In genomic region chr12:15584366-15585041, GRCh38 we compare ENCODE assay signal across 8 cellular contexts.
A peak's percentile ranks its signal among the peaks of the same experiment; 100 is the strongest.
DNase-seq lines count a peak whose midpoint lies in the region; ATAC-seq, FAIRE-seq and TF ChIP-seq lines count a peak whose summit lies in the region.

No MANE protein-coding gene starts in this region.

- FAIRE-seq in colon (lab: Jason Lieb, UNC), result peak; percentile 73

- no peak overlapping the region for H3K27ac ChIP-seq in OCI-LY1 (ENCODE audit: low read depth, low read length, poor library complexity, severe bottlenecking)

- H3K4me3 ChIP-seq in OCI-LY1 (ENCODE audit: low read depth, low read length, poor library complexity, severe bottlenecking), result no peak overlapping the region

- DNase-seq in activated naive CD4-positive, alpha-beta T cell treated with Interleukin-2 at 50 U/mL for 16 hours, result peak; percentile 7
- no peak for DNase-seq in activated naive CD4-positive, alpha-beta T cell (lab: John Stamatoyannopoulos, UW)
- DNase-seq in middle frontal gyrus (ENCODE audit: extremely low spot score, low spot score), result peak; percentile 65
- no peak for DNase-seq in ecto neural progenitor cell (ENCODE audit: low spot score)

- H3K36me3 ChIP-seq in OCI-LY1 (ENCODE audit: insufficient read depth, low read length), result no peaks in the 10 kb centered on the region

- no peaks in the 10 kb centered on the region for H3K27me3 ChIP-seq in OCI-LY1 (ENCODE audit: insufficient read depth, low read length)

- H3K9me2 ChIP-seq in OCI-LY1 (ENCODE audit: low read depth, low read length), result no peaks in the 10 kb centered on the region

- peak overlapping the region; percentile 66 for H2AFZ ChIP-seq in OCI-LY1 (ENCODE audit: low read length)

- no peaks in the 10 kb centered on the region for H4K20me1 ChIP-seq in OCI-LY1 (ENCODE audit: insufficient read depth, low read length)

- no peaks in the 10 kb centered on the region for H3K4me1 ChIP-seq in OCI-LY1 (ENCODE audit: insufficient read depth, low read length, severe bottlenecking)

- no peaks in the 10 kb centered on the region for H3K9me3 ChIP-seq in OCI-LY1 (ENCODE audit: low read length)

- ATAC-seq in HG02885 (IDR thresholded peaks at IDR 0.05; ENCODE audit: poor library complexity, unreplicated experiment) (peak; percentile 68), HG03571 (IDR thresholded peaks at IDR 0.05; ENCODE audit: unreplicated experiment) (no peak)

- no peak overlapping the region for H3K9ac ChIP-seq in OCI-LY1 (ENCODE audit: low read length)

- H3F3A ChIP-seq in OCI-LY1 (ENCODE audit: insufficient read depth, low read length), result no peaks in the 10 kb centered on the region

- H3K79me2 ChIP-seq in OCI-LY1 (ENCODE audit: insufficient read depth, low read length), result no peaks in the 10 kb centered on the region

- peak; percentile 86 for TF ChIP-seq CTCF in OCI-LY1 (IDR thresholded peaks at IDR 0.05; ENCODE audit: low read length)

- H3K4me2 ChIP-seq in OCI-LY1 (ENCODE audit: low read length), result no peak overlapping the region

Comparison
In these comparisons a context has a peak if more than half of its experiments do, and no peak if none do; other contexts are left out.
1. DNase-seq: peak in activated naive CD4-positive, alpha-beta T cell treated with Interleukin-2 at 50 U/mL for 16 hours (single experiment) and middle frontal gyrus (single experiment); none in activated naive CD4-positive, alpha-beta T cell (0 of 4) and ecto neural progenitor cell (single experiment).